In genomic region chr2:234427081-234428058, GRCh38 we compare ENCODE assay signal across 9 cellular contexts.
DNase-seq lines count a peak whose midpoint lies in the region; ATAC-seq and TF ChIP-seq lines count a peak whose summit lies in the region.
"Had no signal": no experiment of that assay in that cellular context is flagged by ENCODE, and none has a peak within 500 bp of the region (broad histone marks: within the 10 kb centered on the region; RNA-seq: fewer than 3 reads in every experiment).

No MANE protein-coding gene starts in this region.

- no peaks in the 10 kb centered on the region for H3K27me3 ChIP-seq in A673 (replicated peaks; ENCODE audit: insufficient read depth, low read depth, low read length, poor library complexity)
- H3K27me3 ChIP-seq in HAP-1 (ENCODE audit: low read depth), result no peaks in the 10 kb centered on the region
- H3K27me3 ChIP-seq: gastrocnemius medialis had no signal

- DNase-seq in A673 (ENCODE audit: low spot score) (peak; percentile 31), HAP-1 (ENCODE audit: low spot score in 2 of 2) (peak; percentile 72 to 92), kidney tubule cell (ENCODE audit: low spot score) (peak; percentile 90), HUDEP-2 (lab: John Stamatoyannopoulos, UW; ENCODE audit: unreplicated experiment in 76 of 76) (no peak), posterior cingulate gyrus (no peak)
- no peak for DNase-seq in activated naive CD4-positive, alpha-beta T cell treated with anti-CD3 and anti-CD28 coated beads, Interleukin-2, amount 50 U/mL, for 72 hours (ENCODE audit: low spot score in 2 of 2)
- DNase-seq: gastrocnemius medialis had no signal

- peak overlapping the region; percentile 93 to 97 for H3K27ac Mint-ChIP-seq in activated naive CD4-positive, alpha-beta T cell treated with anti-CD3 and anti-CD28 coated beads, Interleukin-2, amount 50 U/mL, for 72 hours

- no peak for TF ChIP-seq CTCF in A673 (conservative IDR thresholded peaks at IDR 0.05; ENCODE audit: low read depth, low read length)

- BruUV-seq in A673 (replicated peaks; lab: Mats Ljungman, UMichigan), result no TSS peak

- intact Hi-C loops in A673 (cut with micrococcal nuclease; ENCODE audit: unreplicated experiment), result no loop called here
- intact Hi-C loops in posterior cingulate gyrus (cut with DNase I), result no loop called here

- no peak overlapping the region for H3K4me3 ChIP-seq in A673 (ENCODE audit: low read depth, low read length, poor library complexity, severe bottlenecking)
- H3K4me3 ChIP-seq in HAP-1, result no peak overlapping the region
- H3K4me3 ChIP-seq: gastrocnemius medialis had no signal

- in situ Hi-C loops in HAP-1 (cut with MboI; ENCODE audit: low sequenced_read_pairs), result no loop called here

- no peaks in the 10 kb centered on the region for H3K36me3 ChIP-seq in A673 (ENCODE audit: insufficient read depth, low read length, poor library complexity, severe bottlenecking)
- no peaks in the 10 kb centered on the region for H3K36me3 ChIP-seq in HAP-1 (replicated peaks)
- H3K36me3 ChIP-seq: gastrocnemius medialis had no signal

- ATAC-seq in activated naive CD4-positive, alpha-beta T cell treated with anti-CD3 and anti-CD28 coated beads, Interleukin-2, amount 50 U/mL, for 72 hours, result no peak
- no peak for ATAC-seq in GM19455 (IDR thresholded peaks at IDR 0.05; ENCODE audit: unreplicated experiment)
- ATAC-seq in HG02973 (IDR thresholded peaks at IDR 0.05; ENCODE audit: unreplicated experiment), result no peak
- ATAC-seq: gastrocnemius medialis had no signal

- no peaks in the 10 kb centered on the region for H3K9me3 Mint-ChIP-seq in activated naive CD4-positive, alpha-beta T cell treated with anti-CD3 and anti-CD28 coated beads, Interleukin-2, amount 50 U/mL, for 72 hours

- H3K4me1 ChIP-seq in A673 (ENCODE audit: insufficient read depth, low read length, poor library complexity, severe bottlenecking) (no peaks in the 10 kb centered on the region), HAP-1 (peaks cover 22% of the 10 kb centered on the region)
- H3K4me1 ChIP-seq: gastrocnemius medialis had no signal

- CTCF ChIA-PET in A673 (lab: Charles Lee), result no interaction called here

- POLR2A ChIA-PET in A673 (lab: Charles Lee; ENCODE audit: low non-redundant PET), result no interaction called here

- no peak overlapping the region for H3K27ac ChIP-seq in A673 (ENCODE audit: low read depth, low read length, poor library complexity, severe bottlenecking)
- H3K27ac ChIP-seq: gastrocnemius medialis had no signal

- no peaks in the 10 kb centered on the region for H3K9me3 ChIP-seq in A673 (ENCODE audit: low read depth, low read length, poor library complexity, severe bottlenecking)
- no peaks in the 10 kb centered on the region for H3K9me3 ChIP-seq in HAP-1
- H3K9me3 ChIP-seq: gastrocnemius medialis had no signal

- H3K36me3 Mint-ChIP-seq in activated naive CD4-positive, alpha-beta T cell treated with anti-CD3 and anti-CD28 coated beads, Interleukin-2, amount 50 U/mL, for 72 hours, result peaks cover 0 to 13% of the 10 kb centered on the region in 2 donors

Comparison
In these comparisons a context has a peak if more than half of its experiments do, and no peak if none do; other contexts are left out.
1. DNase-seq: peak in A673 (single experiment), HAP-1 (2 of 2) and kidney tubule cell (single experiment); none in activated naive CD4-positive, alpha-beta T cell treated with anti-CD3 and anti-CD28 coated beads, Interleukin-2, amount 50 U/mL, for 72 hours (0 of 2), HUDEP-2 (0 of 76) and posterior cingulate gyrus (0 of 10).